In genomic region chr5:6496207-6496584, GRCh38 we compare ENCODE assay signal across 12 cellular contexts. TPM values are rescaled to one million over a fixed set of nuclear protein-coding genes. Genes with fewer than 3 reads are reported as not detected.
A peak's percentile ranks its signal among the peaks of the same experiment; 100 is the strongest.
DNase-seq lines count a peak whose midpoint lies in the region; ATAC-seq and TF ChIP-seq lines count a peak whose summit lies in the region.
"Had no signal": no experiment of that assay in that cellular context is flagged by ENCODE, and none has a peak within 500 bp of the region (broad histone marks: within the 10 kb centered on the region; RNA-seq: fewer than 3 reads in every experiment).

No MANE protein-coding gene starts in this region.

- no peak overlapping the region for H3K4me3 ChIP-seq in gastrocnemius medialis
- H3K4me3 ChIP-seq in colonic mucosa, result no peak overlapping the region

- H3K27me3 Mint-ChIP-seq in activated T-cell treated with anti-CD3 and anti-CD28 coated beads, Interleukin-2, amount 50 U/mL, for 4 hours (ENCODE audit: low read depth), result peaks cover 17% of the 10 kb centered on the region
- H3K27me3 Mint-ChIP-seq in activated T-cell treated with anti-CD3 and anti-CD28 coated beads, Interleukin-2, amount 50 U/mL, for 24 hours, result peaks cover 28% of the 10 kb centered on the region

- H3K4me1 ChIP-seq in gastrocnemius medialis (peaks cover 0 to 15% of the 10 kb centered on the region in 2 donors), colonic mucosa (no peaks in the 10 kb centered on the region)

- H3K36me3 ChIP-seq in gastrocnemius medialis, result peaks cover 0 to 13% of the 10 kb centered on the region in 2 donors
- no peaks in the 10 kb centered on the region for H3K36me3 ChIP-seq in colonic mucosa

- no peaks in the 10 kb centered on the region for H3K9me3 Mint-ChIP-seq in activated T-cell treated with anti-CD3 and anti-CD28 coated beads, Interleukin-2, amount 50 U/mL, for 4 hours
- no peaks in the 10 kb centered on the region for H3K9me3 Mint-ChIP-seq in activated T-cell treated with anti-CD3 and anti-CD28 coated beads, Interleukin-2, amount 50 U/mL, for 24 hours

- H3K27ac Mint-ChIP-seq in activated T-cell treated with anti-CD3 and anti-CD28 coated beads, Interleukin-2, amount 50 U/mL, for 24 hours, result no peak overlapping the region
- H3K27ac Mint-ChIP-seq: stimulated activated naive B cell treated with anti-CD40 and anti-IgM and Interleukin-4, amounts not matched to agents 10 μg/mL and 1 μg/mL and 100 μg/mL, for 72 hours had no signal

- no peak for TF ChIP-seq POLR2A in gastrocnemius medialis (IDR thresholded peaks at IDR 0.05)

- DNase-seq in activated T-cell treated with anti-CD3 and anti-CD28 coated beads, Interleukin-2, amount 50 U/mL, for 4 hours, result no peak
- DNase-seq in activated T-cell treated with anti-CD3 and anti-CD28 coated beads, Interleukin-2, amount 50 U/mL, for 24 hours, result no peak
- DNase-seq in gastrocnemius medialis (no peak), COLO829 (ENCODE audit: low spot score) (no peak), anterior cingulate cortex (lab: John Stamatoyannopoulos, UW) (no peak), colonic mucosa (no peak)
- DNase-seq: left colon; NCI-H1092; stimulated activated naive B cell treated with anti-CD40 and anti-IgM and Interleukin-4, amounts not matched to agents 10 μg/mL and 1 μg/mL and 100 μg/mL, for 72 hours had no signal

- no peak overlapping the region for H3K4me3 Mint-ChIP-seq in activated T-cell treated with anti-CD3 and anti-CD28 coated beads, Interleukin-2, amount 50 U/mL, for 4 hours
- H3K4me3 Mint-ChIP-seq in activated T-cell treated with anti-CD3 and anti-CD28 coated beads, Interleukin-2, amount 50 U/mL, for 24 hours, result no peak overlapping the region
- H3K4me3 Mint-ChIP-seq: stimulated activated naive B cell treated with anti-CD40 and anti-IgM and Interleukin-4, amounts not matched to agents 10 μg/mL and 1 μg/mL and 100 μg/mL, for 72 hours had no signal

- ATAC-seq in activated T-cell treated with anti-CD3 and anti-CD28 coated beads, Interleukin-2, amount 50 U/mL, for 4 hours, result peak; percentile 57 to 82
- ATAC-seq in GM21526 (IDR thresholded peaks at IDR 0.05; ENCODE audit: low FRiP score, unreplicated experiment) (peak; percentile 95), HG03159 (IDR thresholded peaks at IDR 0.05; ENCODE audit: unreplicated experiment) (peak; percentile 95), gastrocnemius medialis (peak; percentile 37 to 69)
- ATAC-seq: left colon had no signal

- no peaks in the 10 kb centered on the region for H3K36me3 Mint-ChIP-seq in activated T-cell treated with anti-CD3 and anti-CD28 coated beads, Interleukin-2, amount 50 U/mL, for 4 hours (ENCODE audit: insufficient read depth)
- no peaks in the 10 kb centered on the region for H3K36me3 Mint-ChIP-seq in activated T-cell treated with anti-CD3 and anti-CD28 coated beads, Interleukin-2, amount 50 U/mL, for 24 hours (ENCODE audit: low read depth)
- H3K36me3 Mint-ChIP-seq: stimulated activated naive B cell treated with anti-CD40 and anti-IgM and Interleukin-4, amounts not matched to agents 10 μg/mL and 1 μg/mL and 100 μg/mL, for 72 hours had no signal

- in situ Hi-C loops in gastrocnemius medialis (cut with MboI; ENCODE audit: low sequenced_read_pairs in 4 of 4), result no loop called here

- H3K4me1 Mint-ChIP-seq in activated T-cell treated with anti-CD3 and anti-CD28 coated beads, Interleukin-2, amount 50 U/mL, for 4 hours (ENCODE audit: low read depth), result no peaks in the 10 kb centered on the region
- peaks cover 26% of the 10 kb centered on the region for H3K4me1 Mint-ChIP-seq in activated T-cell treated with anti-CD3 and anti-CD28 coated beads, Interleukin-2, amount 50 U/mL, for 24 hours (ENCODE audit: low read depth)

- no peak overlapping the region for H3K9ac ChIP-seq in colonic mucosa (ENCODE audit: low read depth in 2 of 2, low read length in 2 of 2)

- H3K27ac ChIP-seq in gastrocnemius medialis, result peak overlapping the region in 2 of 4 donors; percentile 2 to 21
- no peak overlapping the region for H3K27ac ChIP-seq in colonic mucosa

- TF ChIP-seq CTCF in gastrocnemius medialis (IDR thresholded peaks at IDR 0.05 in 4 of 5, conservative IDR thresholded peaks at IDR 0.05 in 1 of 5) (no peak), colonic mucosa (IDR thresholded peaks at IDR 0.05) (no peak)

- no peaks in the 10 kb centered on the region for H3K9me3 ChIP-seq in gastrocnemius medialis
- no peaks in the 10 kb centered on the region for H3K9me3 ChIP-seq in colonic mucosa

- intact Hi-C loops in gastrocnemius medialis (cut with DNase I; ENCODE audit: low total_unique reads) (no loop called here), colonic mucosa (cut with DNase I) (no loop called here)

- H3K27me3 ChIP-seq in gastrocnemius medialis (no peaks in the 10 kb centered on the region), colonic mucosa (no peaks in the 10 kb centered on the region)

RNA-seq across cellular contexts. Expression of gene UBE2QL1, which starts 47.5 kb away (rescaled TPM):
- not detected for total RNA-seq in activated T-cell treated with anti-CD3 and anti-CD28 coated beads, Interleukin-2, amount 50 U/mL, for 4 hours
- total RNA-seq in gastrocnemius medialis, result 100 to 1,000 TPM in 1 of 4 donors, 10 to 100 TPM in 3; 48.8 to 150 (median 67.0) TPM
- total RNA-seq in colonic mucosa, result under 1 TPM; 0.12 to 0.35 TPM
- total RNA-seq: renal cortical epithelial cell had no signal

Comparison
In these comparisons a context has a peak if more than half of its experiments do, and no peak if none do; other contexts are left out.
1. RNA of gene UBE2QL1, which starts 47.5 kb away (total RNA-seq): 48.8 to 150 TPM in gastrocnemius medialis; 0.12 to 0.35 TPM in colonic mucosa and not detected in activated T-cell treated with anti-CD3 and anti-CD28 coated beads, Interleukin-2, amount 50 U/mL, for 4 hours; every median in the first group is over 10 times any median in the second.
2. Peak in every context shown above with its lines, with median percentiles within 50 percentile points of each other: ATAC-seq.